ENCODE assay signal across 1 cellular context in the genomic region with DNA sequence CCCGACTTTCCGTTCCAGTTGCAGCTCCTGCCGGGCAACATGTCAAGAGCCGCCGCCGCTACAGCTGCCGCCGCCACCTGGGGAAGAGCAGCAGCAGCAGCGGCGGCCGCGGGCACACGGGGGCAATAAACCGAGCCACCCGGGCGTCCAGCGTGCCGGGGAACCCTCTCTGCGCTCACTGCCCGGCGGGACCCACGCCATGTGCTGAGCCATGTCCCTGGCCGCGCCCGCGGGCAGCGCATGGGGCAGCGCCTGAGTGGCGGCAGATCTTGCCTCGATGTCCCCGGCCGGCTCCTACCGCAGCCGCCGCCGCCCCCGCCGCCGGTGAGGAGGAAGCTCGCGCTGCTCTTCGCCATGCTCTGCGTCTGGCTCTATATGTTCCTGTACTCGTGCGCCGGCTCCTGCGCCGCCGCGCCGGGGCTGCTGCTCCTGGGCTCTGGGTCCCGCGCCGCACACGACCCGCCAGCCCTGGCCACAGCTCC.
TF ChIP-seq lines count a peak whose summit lies in the region.

No MANE protein-coding gene starts in this region.

TF ChIP-seq in HepG2, 621 proteins besides CTCF, POLR2A, EP300 and RAD21 (continued from another document):
- TF ChIP-seq, protein P1, sequence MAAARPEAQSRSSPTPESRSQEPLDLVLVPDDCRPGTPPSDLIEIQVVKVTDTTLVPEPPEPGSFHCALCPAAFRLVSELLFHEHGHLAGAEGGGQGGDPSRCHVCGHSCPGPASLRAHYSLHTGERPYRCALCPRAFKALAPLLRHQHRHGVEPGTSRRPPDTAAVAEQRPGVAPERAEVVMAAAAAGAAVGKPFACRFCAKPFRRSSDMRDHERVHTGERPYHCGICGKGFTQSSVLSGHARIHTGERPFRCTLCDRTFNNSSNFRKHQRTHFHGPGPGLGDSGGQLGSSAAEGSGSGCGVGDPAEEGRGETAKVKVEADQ (CRISPR knock-in tag; IDR thresholded peaks at IDR 0.05; ENCODE audit: borderline replicate concordance): no peak
- TF ChIP-seq, protein P2, sequence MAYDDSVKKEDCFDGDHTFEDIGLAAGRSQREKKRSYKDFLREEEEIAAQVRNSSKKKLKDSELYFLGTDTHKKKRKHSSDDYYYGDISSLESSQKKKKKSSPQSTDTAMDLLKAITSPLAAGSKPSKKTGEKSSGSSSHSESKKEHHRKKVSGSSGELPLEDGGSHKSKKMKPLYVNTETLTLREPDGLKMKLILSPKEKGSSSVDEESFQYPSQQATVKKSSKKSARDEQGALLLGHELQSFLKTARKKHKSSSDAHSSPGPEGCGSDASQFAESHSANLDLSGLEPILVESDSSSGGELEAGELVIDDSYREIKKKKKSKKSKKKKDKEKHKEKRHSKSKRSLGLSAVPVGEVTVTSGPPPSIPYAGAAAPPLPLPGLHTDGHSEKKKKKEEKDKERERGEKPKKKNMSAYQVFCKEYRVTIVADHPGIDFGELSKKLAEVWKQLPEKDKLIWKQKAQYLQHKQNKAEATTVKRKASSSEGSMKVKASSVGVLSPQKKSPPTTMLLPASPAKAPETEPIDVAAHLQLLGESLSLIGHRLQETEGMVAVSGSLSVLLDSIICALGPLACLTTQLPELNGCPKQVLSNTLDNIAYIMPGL (CRISPR knock-in tag; IDR thresholded peaks at IDR 0.05; ENCODE audit: borderline replicate concordance in 1 of 2, low read depth in 1 of 2): peak; percentile 11 to 29; a peak in 2 of 4 replicates
- TF ChIP-seq NKX3-1 (CRISPR knock-in tag; IDR thresholded peaks at IDR 0.05): 0 out of 2 replicates have a peak, but pooled peaks have one; percentile 28
- no peak for TF ChIP-seq EZH2 (conservative IDR thresholded peaks at IDR 0.05; ENCODE audit: low read depth, low read length)
